Comparison of ENCODE assay signal across 10 cellular contexts in the genomic region with DNA sequence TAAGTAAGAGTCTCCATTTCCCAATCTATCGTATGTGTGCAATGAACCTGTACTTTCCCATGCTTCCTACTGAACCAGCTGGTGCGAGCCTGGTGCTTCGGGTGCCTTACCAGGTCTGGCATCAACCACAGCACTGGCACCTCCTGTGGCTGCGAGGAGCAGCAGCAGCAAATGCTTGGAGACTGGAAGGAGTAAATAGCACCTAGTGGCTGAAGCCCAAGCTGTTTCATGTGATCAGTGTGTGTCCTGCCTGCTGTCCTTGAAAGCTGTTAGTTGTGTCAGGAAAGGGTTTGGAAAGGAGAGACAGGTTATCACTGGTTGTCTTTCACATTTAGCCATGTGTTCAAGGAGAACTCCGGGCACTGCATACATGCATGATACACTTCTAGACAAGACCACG. TPM values are rescaled to one million over a fixed set of nuclear protein-coding genes. Genes with fewer than 3 reads are reported as not detected.
A peak's percentile ranks its signal among the peaks of the same experiment; 100 is the strongest.
DNase-seq lines count a peak whose midpoint lies in the region; ATAC-seq, FAIRE-seq and TF ChIP-seq lines count a peak whose summit lies in the region.
"Had no signal": no experiment of that assay in that cellular context is flagged by ENCODE, and none has a peak within 500 bp of the region (broad histone marks: within the 10 kb centered on the region; RNA-seq: fewer than 3 reads in every experiment).

No MANE protein-coding gene starts in this region.

- intact Hi-C loops in HepG2 (cut with micrococcal nuclease; ENCODE audit: unreplicated experiment), result no loop called here

- peak; percentile 69 for DNase-seq in D341Med (ENCODE audit: low spot score)
- DNase-seq in MG63, result peak; percentile 36
- peak; percentile 20 for DNase-seq in astrocyte of the hippocampus (ENCODE audit: low read depth, low spot score)
- peak; percentile 57 for DNase-seq in HepG2 (ENCODE audit: low spot score)
- DNase-seq in HK-2 (ENCODE audit: unreplicated experiment), result no peak
- DNase-seq in T-helper 2 cell treated with Interferon-gamma antibody and Interleukin-4, amounts not matched to agents 5 μg/mL and 100 μg/mL, for 36 hours (ENCODE audit: low spot score), result no peak
- DNase-seq in activated CD4-positive, alpha-beta T cell treated with anti-CD3 and anti-CD28 coated beads, Interleukin-2, amount 50 U/mL, for 4 hours, result no peak
- DNase-seq in NCI-H226, result no peak

- in situ Hi-C loops in HepG2 (cut with HindIII; ENCODE audit: extremely low pct_ligation_motif_present, low pct_unique_long_range_greater_than_20kb), result no loop called here

- peak; percentile 67 for TF ChIP-seq CTCF in HepG2 (CRISPR knock-in tag; IDR thresholded peaks at IDR 0.05)

- no peaks in the 10 kb centered on the region for H3K9me3 Mint-ChIP-seq in T-helper 2 cell treated with Interferon-gamma antibody and Interleukin-4, amounts not matched to agents 5 μg/mL and 100 μg/mL, for 36 hours
- H3K9me3 Mint-ChIP-seq: central memory CD8-positive, alpha-beta T cell had no signal

- FAIRE-seq in HepG2 (lab: Jason Lieb, UNC), result peak; percentile 90
- FAIRE-seq: GM18507 had no signal

- peak; percentile 72 for TF ChIP-seq RAD21 in HepG2 (CRISPR knock-in tag; IDR thresholded peaks at IDR 0.05)

- peaks cover 13% of the 10 kb centered on the region for H3K27me3 Mint-ChIP-seq in T-helper 2 cell treated with Interferon-gamma antibody and Interleukin-4, amounts not matched to agents 5 μg/mL and 100 μg/mL, for 36 hours (ENCODE audit: low read depth)

- H3K4me2 ChIP-seq in HepG2 (ENCODE audit: low read depth, low read length), result no peak overlapping the region

- H3K27ac Mint-ChIP-seq in T-helper 2 cell treated with Interferon-gamma antibody and Interleukin-4, amounts not matched to agents 5 μg/mL and 100 μg/mL, for 36 hours, result no peak overlapping the region

- H3K79me2 ChIP-seq in HepG2 (ENCODE audit: insufficient read depth, low read length), result no peaks in the 10 kb centered on the region

- no peak overlapping the region for H3K4me3 Mint-ChIP-seq in T-helper 2 cell treated with Interferon-gamma antibody and Interleukin-4, amounts not matched to agents 5 μg/mL and 100 μg/mL, for 36 hours
- H3K4me3 Mint-ChIP-seq: central memory CD8-positive, alpha-beta T cell had no signal

- peaks cover 24% of the 10 kb centered on the region for H3K4me1 ChIP-seq in HepG2 (ENCODE audit: insufficient read depth, low read length)

- no peaks in the 10 kb centered on the region for H3K4me1 Mint-ChIP-seq in T-helper 2 cell treated with Interferon-gamma antibody and Interleukin-4, amounts not matched to agents 5 μg/mL and 100 μg/mL, for 36 hours (ENCODE audit: low read depth)
- H3K4me1 Mint-ChIP-seq: central memory CD8-positive, alpha-beta T cell had no signal

- ATAC-seq in HepG2, result peak; percentile 97

- POLR2A ChIA-PET in HepG2 (lab: Yijun Ruan, JAX), result interaction anchor here (1.0 kb wide), 1 partner anchor 144 kb away, joined by 4 read pairs; the partner anchor contains the start of gene U2SURP

- H4K20me1 ChIP-seq in HepG2 (ENCODE audit: insufficient read depth, low read length), result no peaks in the 10 kb centered on the region

- no peak for TF ChIP-seq POLR2A in HepG2 (IDR thresholded peaks at IDR 0.05; ENCODE audit: insufficient read depth in 1 of 2, low read depth in 2 of 2, low read length in 2 of 2)

- H3K4me3 ChIP-seq in MG63 (no peak overlapping the region), HepG2 (replicated peaks in 1 of 3; ENCODE audit: insufficient read depth in 1 of 3, low read depth in 2 of 3, low read length in 3 of 3) (no peak overlapping the region)

- BruUV-seq in HepG2 (replicated peaks; lab: Mats Ljungman, UMichigan), result no TSS peak

- no peak for TF ChIP-seq EP300 in HepG2 (IDR thresholded peaks at IDR 0.05; ENCODE audit: low read depth in 2 of 2, low read length in 2 of 2)
- TF ChIP-seq EP300 in HepG2 (CRISPR knock-in tag; IDR thresholded peaks at IDR 0.05; ENCODE audit: borderline replicate concordance), result no peak

- H3K9ac ChIP-seq in HepG2 (ENCODE audit: insufficient read depth, low read depth, low read length), result no peak overlapping the region

- peaks cover 7% of the 10 kb centered on the region for H3K36me3 ChIP-seq in MG63
- H3K36me3 ChIP-seq in HepG2 (replicated peaks in 1 of 2; ENCODE audit: control insufficient read depth in 1 of 2, insufficient read depth in 2 of 2, low read length in 2 of 2), result no peaks in the 10 kb centered on the region

- no peaks in the 10 kb centered on the region for H3K36me3 Mint-ChIP-seq in T-helper 2 cell treated with Interferon-gamma antibody and Interleukin-4, amounts not matched to agents 5 μg/mL and 100 μg/mL, for 36 hours (ENCODE audit: low read depth)

- no peak overlapping the region for H3K27ac ChIP-seq in HepG2 (ENCODE audit: extremely low read length, insufficient read depth, low read length)

- 27% methylated on average over 6 of the region's 6 CpGs for WGBS in HepG2 (ENCODE audit: low lambda C conversion rate)

- H3K27me3 ChIP-seq in MG63, result no peaks in the 10 kb centered on the region
- H3K27me3 ChIP-seq in HepG2 (ENCODE audit: control insufficient read depth in 1 of 2, insufficient read depth in 2 of 2, low read length in 2 of 2), result peaks cover 0 to 20% of the 10 kb centered on the region in 2 experiments; a peak in 2 of 5 replicates

- no peak overlapping the region for H2AFZ ChIP-seq in HepG2 (ENCODE audit: low read length)

- no peaks in the 10 kb centered on the region for H3K9me3 ChIP-seq in MG63
- no peaks in the 10 kb centered on the region for H3K9me3 ChIP-seq in HepG2 (ENCODE audit: low read length)

- CTCF ChIA-PET in HepG2 (lab: Yijun Ruan, JAX; ENCODE audit: low intra/inter-chr PET ratio, low total read pairs), result no interaction called here

TF ChIP-seq in HepG2, 621 proteins besides CTCF, POLR2A, EP300 and RAD21 (continues in another document):
- TF ChIP-seq MED13 (CRISPR knock-in tag; IDR thresholded peaks at IDR 0.05) (no peak), SRF (IDR thresholded peaks at IDR 0.05; ENCODE audit: low read depth, low read length) (no peak), FOXK2 (IDR thresholded peaks at IDR 0.05) (0 out of 2 replicates have a peak, but pooled peaks have one; percentile 34), CENPT (CRISPR knock-in tag; IDR thresholded peaks at IDR 0.05; ENCODE audit: low read depth) (no peak), MED1 (CRISPR knock-in tag; IDR thresholded peaks at IDR 0.05) (peak; percentile 82), ZNF432 (CRISPR knock-in tag; IDR thresholded peaks at IDR 0.05; ENCODE audit: borderline replicate concordance) (no peak), SMAD1 (CRISPR knock-in tag; IDR thresholded peaks at IDR 0.05; ENCODE audit: borderline replicate concordance, low read depth) (no peak), ZFP37 (CRISPR knock-in tag; IDR thresholded peaks at IDR 0.05; ENCODE audit: borderline replicate concordance) (no peak), HNF1B (CRISPR knock-in tag; IDR thresholded peaks at IDR 0.05) (peak; percentile 44; the same call in 1 of the 2 replicates), ATF4 (CRISPR knock-in tag; IDR thresholded peaks at IDR 0.05) (0 out of 4 replicates have a peak, but pooled peaks of 1 of the 2 experiments have one; percentile 38), ZMYM2 (CRISPR knock-in tag; IDR thresholded peaks at IDR 0.05) (no peak), ZFX (CRISPR knock-in tag; IDR thresholded peaks at IDR 0.05; ENCODE audit: low read depth) (no peak)

RNA-seq across cellular contexts. Expression of gene PCOLCE2, which starts 31.8 kb away (rescaled TPM):
- 150 and 205 TPM in 2 replicates for total RNA-seq in MG63 (2014; rRNA removed; shearing (Covaris generic); ENCODE audit: low replicate concordance)
- 1.1 and 2.0 TPM in 2 replicates for total RNA-seq in HepG2 (2016; rRNA removed; fragmentation: Illumina TruSeq; extraction: Trizol)
- total RNA-seq in HepG2 (2016; cell fraction: cytosol; rRNA removed; fragmentation: Illumina TruSeq; extraction: Trizol; ENCODE audit: low read depth), result 0.40 and 0.71 TPM in 2 replicates
- 2.0 and 2.1 TPM in 2 replicates for total RNA-seq in HepG2 (2016; cell fraction: insoluble cytoplasmic fraction; rRNA removed; fragmentation: Illumina TruSeq; extraction: Trizol)
- total RNA-seq in HepG2 (2016; cell fraction: membrane; rRNA removed; fragmentation: Illumina TruSeq; extraction: Trizol), result 0.71 and 1.1 TPM in 2 replicates
- 1.5 and 2.6 TPM in 2 replicates for total RNA-seq in HepG2 (2016; cell fraction: nucleus; rRNA removed; fragmentation: Illumina TruSeq; extraction: Trizol)
- polyA plus RNA-seq in HepG2 (2011; rRNA removed), result 0.71 and 0.74 TPM in 2 replicates
- 0.46 and 1.2 TPM in 2 replicates for polyA plus RNA-seq in HepG2 (2011; cell fraction: cytosol; rRNA removed)
- 0.55 and 0.87 TPM in 2 replicates for polyA plus RNA-seq in HepG2 (2011; cell fraction: nucleus; rRNA removed)
- polyA plus RNA-seq in HepG2 (2012), result 0.87 and 2.5 TPM in 2 replicates
- polyA plus RNA-seq in HepG2 (2016; cell fraction: cytosol; fragmentation: Illumina TruSeq; extraction: Trizol; ENCODE audit: low read depth), result 0.47 and 1.1 TPM in 2 replicates
- polyA plus RNA-seq in HepG2 (2016; cell fraction: insoluble cytoplasmic fraction; fragmentation: Illumina TruSeq; extraction: Trizol; ENCODE audit: low read depth), result 1.1 and 1.3 TPM in 2 replicates
- 1.00 and 1.6 TPM in 2 replicates for polyA plus RNA-seq in HepG2 (2016; cell fraction: membrane; fragmentation: Illumina TruSeq; extraction: Trizol; ENCODE audit: low read depth)
- 3.8 and 6.0 TPM in 2 replicates for polyA plus RNA-seq in HepG2 (2016; cell fraction: nucleus; fragmentation: Illumina TruSeq; extraction: Trizol; ENCODE audit: insufficient read depth, low read depth)
- polyA minus RNA-seq in HepG2 (2011; rRNA and poly(A)+ RNA removed; ENCODE audit: low replicate concordance), result 0.60 and 25.3 TPM in 2 replicates
- 1.7 TPM in 1 of 2 replicates, not detected in the other for polyA minus RNA-seq in HepG2 (2011; cell fraction: cytosol; rRNA and poly(A)+ RNA removed)
- polyA minus RNA-seq in HepG2 (2011; cell fraction: nucleus; rRNA and poly(A)+ RNA removed), result 0.52 and 1.5 TPM in 2 replicates

Comparison
In these comparisons a context has a peak if more than half of its experiments do, and no peak if none do; other contexts are left out.
1. DNase-seq: peak in D341Med (single experiment), MG63 (single experiment), astrocyte of the hippocampus (single experiment) and HepG2 (single experiment); none in HK-2 (single experiment), T-helper 2 cell treated with Interferon-gamma antibody and Interleukin-4, amounts not matched to agents 5 μg/mL and 100 μg/mL, for 36 hours (single experiment), activated CD4-positive, alpha-beta T cell treated with anti-CD3 and anti-CD28 coated beads, Interleukin-2, amount 50 U/mL, for 4 hours (0 of 2) and NCI-H226 (single experiment).
2. RNA of gene PCOLCE2, which starts 31.8 kb away (total RNA-seq): 150 to 205 TPM in MG63; 0.40 to 2.6 TPM in HepG2; every median in the first group is over 10 times any median in the second.